In genomic region chr17:42017866-42018200, GRCh38 we compare ENCODE assay signal across 8 cellular contexts. TPM values are rescaled to one million over a fixed set of nuclear protein-coding genes. Genes with fewer than 3 reads are reported as not detected.
A peak's percentile ranks its signal among the peaks of the same experiment; 100 is the strongest.
DNase-seq lines count a peak whose midpoint lies in the region; ATAC-seq, FAIRE-seq and TF ChIP-seq lines count a peak whose summit lies in the region.

No MANE protein-coding gene starts in this region.

- no peak for TF ChIP-seq CTCF in GM06990 (IDR thresholded peaks at IDR 0.05; ENCODE audit: insufficient read depth, low read length, poor library complexity, severe bottlenecking)
- TF ChIP-seq CTCF in bronchial epithelial cell (IDR thresholded peaks at IDR 0.05; ENCODE audit: insufficient read depth, low read length, severe bottlenecking), result no peak
- no peak for TF ChIP-seq CTCF in mucosa of descending colon (IDR thresholded peaks at IDR 0.05)

- ATAC-seq in mucosa of descending colon, result peak; percentile 30
- no peak for ATAC-seq in HG02642 (IDR thresholded peaks at IDR 0.05; ENCODE audit: poor library complexity, unreplicated experiment)
- no peak for ATAC-seq in HG02678 (IDR thresholded peaks at IDR 0.05; ENCODE audit: unreplicated experiment)
- ATAC-seq in HG03439 (IDR thresholded peaks at IDR 0.05; ENCODE audit: unreplicated experiment), result no peak

- FAIRE-seq in bronchial epithelial cell (lab: Jason Lieb, UNC), result no peak

- H3K9me3 ChIP-seq in mucosa of descending colon, result no peaks in the 10 kb centered on the region

- no peak for DNase-seq in GM06990 (ENCODE audit: extremely low read depth, insufficient read length)
- peak; percentile 60 for DNase-seq in HuH-7 (ENCODE audit: low spot score)
- peak; percentile 64 for DNase-seq in bronchial epithelial cell (ENCODE audit: low read depth)
- DNase-seq in mucosa of descending colon, result peak; percentile 51 to 63 (median 56)
- no peak for DNase-seq in mucosa of gallbladder (ENCODE audit: low spot score)

- peak overlapping the region; percentile 99 for H3K4me3 ChIP-seq in GM06990 (replicated peaks; ENCODE audit: low read depth, low read length)
- H3K4me3 ChIP-seq in bronchial epithelial cell (ENCODE audit: low read depth, low read length), result peak overlapping the region; percentile 85
- peak overlapping the region; percentile 72 for H3K4me3 ChIP-seq in mucosa of descending colon

- H3K27me3 ChIP-seq in GM06990 (replicated peaks; ENCODE audit: control insufficient read depth, insufficient read depth, low read length) (no peaks in the 10 kb centered on the region), bronchial epithelial cell (ENCODE audit: control insufficient read depth, insufficient read depth, low read length) (no peaks in the 10 kb centered on the region)

- peaks cover 7% of the 10 kb centered on the region for H3K36me3 ChIP-seq in GM06990 (ENCODE audit: control insufficient read depth, insufficient read depth, low read length)
- peaks cover 10% of the 10 kb centered on the region for H3K36me3 ChIP-seq in bronchial epithelial cell (ENCODE audit: control insufficient read depth, insufficient read depth, low read length)
- no peaks in the 10 kb centered on the region for H3K36me3 ChIP-seq in mucosa of descending colon (ENCODE audit: low read depth)

- peaks cover 32% of the 10 kb centered on the region for H3K4me1 ChIP-seq in mucosa of descending colon (ENCODE audit: low read depth)

- intact Hi-C loops in mucosa of descending colon (cut with DNase I, micrococcal nuclease), result no loop called here

RNA-seq across cellular contexts. Expression of gene DNAJC7, which starts 0.6 kb away (rescaled TPM):
- 47.7 and 77.2 TPM in 2 replicates for total RNA-seq in bronchial epithelial cell
- 100 to 1,000 TPM in 1 of 3 donors, 10 to 100 TPM in 2; 80.6 to 108 (median 86.7) TPM for total RNA-seq in mucosa of descending colon
- total RNA-seq in mucosa of gallbladder, result 69.8 TPM

RNA-seq across cellular contexts. Expression of gene NKIRAS2, which starts 2.1 kb away (rescaled TPM):
- 13.7 and 31.1 TPM in 2 replicates for total RNA-seq in bronchial epithelial cell
- total RNA-seq in mucosa of descending colon, result 10 to 100 TPM; 29.5 to 34.9 (median 31.1) TPM
- total RNA-seq in mucosa of gallbladder, result 31.1 TPM

RNA-seq across cellular contexts. Expression of gene C17orf113, which starts 32.6 kb away (rescaled TPM):
- 0.26 and 0.64 TPM in 2 replicates for total RNA-seq in bronchial epithelial cell
- total RNA-seq in mucosa of descending colon, result 1 to 10 TPM; 1.2 to 3.8 (median 2.0) TPM
- 1.6 TPM for total RNA-seq in mucosa of gallbladder

RNA-seq across cellular contexts. Expression of gene CNP, which starts 51.2 kb away (rescaled TPM):
- total RNA-seq in bronchial epithelial cell, result 16.3 and 32.4 TPM in 2 replicates
- 10 to 100 TPM; 44.1 to 88.0 (median 51.6) TPM for total RNA-seq in mucosa of descending colon
- total RNA-seq in mucosa of gallbladder, result 65.9 TPM

Comparison
In these comparisons a context has a peak if more than half of its experiments do, and no peak if none do; other contexts are left out.
1. DNase-seq: peak in HuH-7 (single experiment), bronchial epithelial cell (single experiment) and mucosa of descending colon (3 of 3); none in GM06990 (single experiment) and mucosa of gallbladder (single experiment).
2. Peak in every context shown above with its lines, with median percentiles within 50 percentile points of each other: H3K4me3 ChIP-seq.